In the genomic region with DNA sequence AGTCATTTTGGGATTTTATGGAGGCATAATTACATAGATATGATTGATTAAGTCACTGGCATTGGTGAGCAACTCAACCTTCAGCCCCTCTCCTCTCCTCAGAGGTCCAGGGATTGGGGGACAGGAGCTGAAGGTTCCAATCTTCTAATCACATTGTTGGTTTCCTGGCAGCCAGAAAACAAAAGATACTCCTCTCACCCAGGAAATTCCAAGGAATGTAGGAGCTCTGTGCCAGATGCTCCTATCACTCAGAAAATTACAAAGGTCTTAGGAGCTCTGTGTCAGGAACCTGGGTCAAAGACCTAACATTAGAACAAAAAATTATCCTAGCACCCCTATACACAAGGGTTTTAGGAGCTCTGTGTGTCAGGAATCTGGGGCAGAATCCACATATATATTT, we compare ENCODE assay signal across 1 cellular context.
TF ChIP-seq lines count a peak whose summit lies in the region.

No MANE protein-coding gene starts in this region.

TF ChIP-seq in WTC11, 78 proteins besides CTCF, POLR2A, EP300 and RAD21 (continued from another document):
- TF ChIP-seq, protein P1, sequence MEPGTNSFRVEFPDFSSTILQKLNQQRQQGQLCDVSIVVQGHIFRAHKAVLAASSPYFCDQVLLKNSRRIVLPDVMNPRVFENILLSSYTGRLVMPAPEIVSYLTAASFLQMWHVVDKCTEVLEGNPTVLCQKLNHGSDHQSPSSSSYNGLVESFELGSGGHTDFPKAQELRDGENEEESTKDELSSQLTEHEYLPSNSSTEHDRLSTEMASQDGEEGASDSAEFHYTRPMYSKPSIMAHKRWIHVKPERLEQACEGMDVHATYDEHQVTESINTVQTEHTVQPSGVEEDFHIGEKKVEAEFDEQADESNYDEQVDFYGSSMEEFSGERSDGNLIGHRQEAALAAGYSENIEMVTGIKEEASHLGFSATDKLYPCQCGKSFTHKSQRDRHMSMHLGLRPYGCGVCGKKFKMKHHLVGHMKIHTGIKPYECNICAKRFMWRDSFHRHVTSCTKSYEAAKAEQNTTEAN (CRISPR knock-in tag; IDR thresholded peaks at IDR 0.05), result no peak
- TF ChIP-seq ATF1 (CRISPR knock-in tag; IDR thresholded peaks at IDR 0.05) (no peak), RELA (CRISPR knock-in tag; IDR thresholded peaks at IDR 0.05; ENCODE audit: borderline replicate concordance) (no peak), ZNF423 (CRISPR knock-in tag; IDR thresholded peaks at IDR 0.05) (no peak)
